ENCODE assay signal across 30 cellular contexts in genomic region chr18:79779700-79780190, GRCh38. TPM values are rescaled to one million over a fixed set of nuclear protein-coding genes. Genes with fewer than 3 reads are reported as not detected.
"Had no signal": no experiment of that assay in that cellular context is flagged by ENCODE, and none has a peak within 500 bp of the region (broad histone marks: within the 10 kb centered on the region; RNA-seq: fewer than 3 reads in every experiment).

No MANE protein-coding gene starts in this region.

- H3K4me3 Mint-ChIP-seq: activated CD4-positive, alpha-beta T cell treated with anti-CD3 and anti-CD28 coated beads, Interleukin-2, amount 10 ng/mL, durations not matched to agents 7 days and 5 days; activated CD8-positive, alpha-beta T cell treated with anti-CD3 and anti-CD28 coated beads, Interleukin-2, amount 10 ng/mL, durations not matched to agents 7 days and 5 days; activated naive CD4-positive, alpha-beta T cell treated with anti-CD3 and anti-CD28 coated beads, Interleukin-2, amount 50 U/mL, for 24 hours; central memory CD8-positive, alpha-beta T cell; natural killer cell; stimulated activated naive B cell treated with anti-CD40 and anti-IgM and Interleukin-4, amounts not matched to agents 10 μg/mL and 1 μg/mL and 100 μg/mL, for 72 hours; T-cell; T-helper 2 cell treated with Interferon-gamma antibody and Interleukin-4, amounts not matched to agents 5 μg/mL and 100 μg/mL, for 36 hours had no signal

- H3K4me3 ChIP-seq: adrenal gland, left ventricle myocardium inferior, ovary, smooth muscle cell had no signal

- FAIRE-seq: astrocyte, colon, endothelial cell of umbilical vein had no signal

- H3K4me1 ChIP-seq: adrenal gland, left ventricle myocardium inferior had no signal

- DNase-seq: activated CD4-positive, alpha-beta T cell treated with anti-CD3 and anti-CD28 coated beads, Interleukin-2, amount 10 ng/mL, durations not matched to agents 7 days and 5 days; activated CD4-positive, CD25-positive, alpha-beta regulatory T cell treated with anti-CD3 and anti-CD28 coated beads, Interleukin-2, amount 50 U/mL, for 72 hours; activated CD8-positive, alpha-beta T cell treated with anti-CD3 and anti-CD28 coated beads, Interleukin-2, amount 10 ng/mL, durations not matched to agents 7 days and 5 days; activated gamma-delta T cell treated with Interleukin-2 at 50 U/mL for 16 hours; adrenal gland; effector memory CD4-positive, alpha-beta T cell; foreskin melanocyte; hippocampal formation; left ventricle myocardium inferior; mammary epithelial cell; midbrain; natural killer cell; ovary; stimulated activated CD4-positive, alpha-beta T cell treated with anti-CD3 and anti-CD28 coated beads, Interleukin-2, amount 100 ng/mL, for 48 hours; stimulated activated CD8-positive, alpha-beta memory T cell treated with anti-CD3 and anti-CD28 coated beads, Interleukin-4, amount 100 ng/mL, for 48 hours; stimulated activated naive B cell treated with anti-CD40 and anti-IgM and Interleukin-4, amounts not matched to agents 10 μg/mL and 1 μg/mL and 100 μg/mL, for 72 hours; trophoblast cell had no signal

- H3K4me2 ChIP-seq: smooth muscle cell had no signal

- H3K27ac Mint-ChIP-seq: activated CD4-positive, alpha-beta T cell treated with anti-CD3 and anti-CD28 coated beads, Interleukin-2, amount 10 ng/mL, durations not matched to agents 7 days and 5 days; activated CD8-positive, alpha-beta T cell treated with anti-CD3 and anti-CD28 coated beads, Interleukin-2, amount 10 ng/mL, durations not matched to agents 7 days and 5 days; activated naive CD4-positive, alpha-beta T cell treated with anti-CD3 and anti-CD28 coated beads, Interleukin-2, amount 50 U/mL, for 24 hours; natural killer cell; T-cell; T-helper 2 cell treated with Interferon-gamma antibody and Interleukin-4, amounts not matched to agents 5 μg/mL and 100 μg/mL, for 36 hours had no signal

- H3K9me3 ChIP-seq: adrenal gland, left ventricle myocardium inferior, ovary had no signal

- ATAC-seq: activated CD8-positive, alpha-beta T cell treated with anti-CD3 and anti-CD28 coated beads, Interleukin-2, amount 10 ng/mL, durations not matched to agents 7 days and 5 days; esophagus mucosa; natural killer cell; right cardiac atrium; SK-N-SH treated with all-trans-retinoic acid at 6 μM for 48 hours; stimulated activated naive B cell treated with anti-CD40 and anti-IgM and Interleukin-4, amounts not matched to agents 10 μg/mL and 1 μg/mL and 100 μg/mL, for 72 hours; T-cell had no signal

- H3K4me1 Mint-ChIP-seq: activated CD4-positive, alpha-beta T cell treated with anti-CD3 and anti-CD28 coated beads, Interleukin-2, amount 10 ng/mL, durations not matched to agents 7 days and 5 days; activated naive CD4-positive, alpha-beta T cell treated with anti-CD3 and anti-CD28 coated beads, Interleukin-2, amount 50 U/mL, for 24 hours; central memory CD8-positive, alpha-beta T cell; natural killer cell; stimulated activated naive B cell treated with anti-CD40 and anti-IgM and Interleukin-4, amounts not matched to agents 10 μg/mL and 1 μg/mL and 100 μg/mL, for 72 hours; T-cell had no signal

- H3K36me3 Mint-ChIP-seq: activated naive CD4-positive, alpha-beta T cell treated with anti-CD3 and anti-CD28 coated beads, Interleukin-2, amount 50 U/mL, for 24 hours; natural killer cell; stimulated activated naive B cell treated with anti-CD40 and anti-IgM and Interleukin-4, amounts not matched to agents 10 μg/mL and 1 μg/mL and 100 μg/mL, for 72 hours; T-cell had no signal

- H3K9me3 Mint-ChIP-seq: activated CD4-positive, alpha-beta T cell treated with anti-CD3 and anti-CD28 coated beads, Interleukin-2, amount 10 ng/mL, durations not matched to agents 7 days and 5 days; activated naive CD4-positive, alpha-beta T cell treated with anti-CD3 and anti-CD28 coated beads, Interleukin-2, amount 50 U/mL, for 24 hours; central memory CD8-positive, alpha-beta T cell; natural killer cell; T-cell; T-helper 2 cell treated with Interferon-gamma antibody and Interleukin-4, amounts not matched to agents 5 μg/mL and 100 μg/mL, for 36 hours had no signal

- H3K27ac ChIP-seq: adrenal gland, left ventricle myocardium inferior, ovary, VCaP had no signal

- H3K36me3 ChIP-seq: adrenal gland, left ventricle myocardium inferior, ovary had no signal

- H3K27me3 ChIP-seq: adrenal gland, ovary had no signal

- H3K27me3 Mint-ChIP-seq: activated CD4-positive, alpha-beta T cell treated with anti-CD3 and anti-CD28 coated beads, Interleukin-2, amount 10 ng/mL, durations not matched to agents 7 days and 5 days had no signal

RNA-seq across cellular contexts. Expression of gene KCNG2, which starts 18.0 kb away (rescaled TPM):
- total RNA-seq: activated CD4-positive, alpha-beta T cell treated with anti-CD3 and anti-CD28 coated beads, Interleukin-2, amount 10 ng/mL, durations not matched to agents 7 days and 5 days; activated CD8-positive, alpha-beta T cell treated with anti-CD3 and anti-CD28 coated beads, Interleukin-2, amount 10 ng/mL, durations not matched to agents 7 days and 5 days; endothelial cell of umbilical vein; left ventricle myocardium inferior; natural killer cell; pulmonary artery endothelial cell; smooth muscle cell; T-cell had no signal
- polyA plus RNA-seq: endothelial cell of umbilical vein, mammary epithelial cell, right cardiac atrium had no signal
